16 cellular contexts compared by ENCODE assay signal in the genomic region with DNA sequence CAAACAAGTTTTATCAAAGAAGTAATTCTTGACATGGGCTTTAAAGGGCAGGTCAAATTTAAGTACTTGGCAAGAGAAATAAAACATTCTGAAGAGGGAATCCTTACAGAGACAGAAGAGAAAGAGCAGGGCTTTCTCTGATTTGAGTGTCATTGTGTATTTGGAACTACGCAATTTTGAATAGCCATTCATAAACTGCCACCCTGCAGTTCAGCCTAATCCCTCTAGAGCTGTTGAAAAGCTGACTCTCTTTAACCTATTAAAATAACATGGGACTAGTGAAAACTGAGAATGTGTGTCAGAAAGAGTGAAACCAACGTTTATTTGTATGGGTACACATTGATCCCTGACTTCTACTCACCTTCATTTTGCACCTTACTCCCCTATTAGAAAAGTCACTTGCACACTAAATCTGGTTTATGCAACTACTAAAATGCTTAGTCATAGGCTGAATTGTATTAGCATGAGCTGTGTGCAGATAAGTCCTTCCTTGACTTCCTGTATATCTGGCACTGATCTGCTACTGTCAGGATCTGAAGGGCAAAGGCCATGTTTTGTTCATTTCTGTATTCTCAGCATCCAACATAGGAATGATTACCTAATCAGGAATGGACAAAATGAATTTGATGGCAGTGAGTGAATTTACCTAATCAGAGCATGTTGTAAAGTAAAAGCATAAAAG.
A peak's percentile ranks its signal among the peaks of the same experiment; 100 is the strongest.
DNase-seq lines count a peak whose midpoint lies in the region; ATAC-seq and TF ChIP-seq lines count a peak whose summit lies in the region.
"Had no signal": no experiment of that assay in that cellular context is flagged by ENCODE, and none has a peak within 500 bp of the region (broad histone marks: within the 10 kb centered on the region; RNA-seq: fewer than 3 reads in every experiment).

No MANE protein-coding gene starts in this region.

- ATAC-seq in heart right ventricle (no peak), left lung (no peak)
- ATAC-seq: stimulated activated naive B cell treated with anti-CD40 and anti-IgM and Interleukin-4, amounts not matched to agents 10 μg/mL and 1 μg/mL and 100 μg/mL, for 72 hours; T-helper 17 cell; upper lobe of right lung had no signal

- H3K4me1 ChIP-seq in cardiac muscle cell (ENCODE audit: low read depth) (peaks cover 18% of the 10 kb centered on the region), heart right ventricle (no peaks in the 10 kb centered on the region), left lung (no peaks in the 10 kb centered on the region), esophagus muscularis mucosa (no peaks in the 10 kb centered on the region)
- H3K4me1 ChIP-seq: sigmoid colon, upper lobe of right lung had no signal

- H3K36me3 ChIP-seq in cardiac muscle cell (no peaks in the 10 kb centered on the region), heart right ventricle (no peaks in the 10 kb centered on the region), brain microvascular endothelial cell (replicated peaks) (no peaks in the 10 kb centered on the region), left lung (no peaks in the 10 kb centered on the region), esophagus muscularis mucosa (no peaks in the 10 kb centered on the region)
- H3K36me3 ChIP-seq: sigmoid colon, upper lobe of right lung had no signal

- intact Hi-C loops in heart right ventricle (cut with DNase I) (no loop called here), left lung (cut with DNase I) (no loop called here), esophagus muscularis mucosa (cut with DNase I) (no loop called here)

- H3K27ac ChIP-seq in cardiac muscle cell = no peak overlapping the region
- no peak overlapping the region for H3K27ac ChIP-seq in heart right ventricle
- H3K27ac ChIP-seq in brain microvascular endothelial cell = no peak overlapping the region
- no peak overlapping the region for H3K27ac ChIP-seq in left lung
- no peak overlapping the region for H3K27ac ChIP-seq in esophagus muscularis mucosa (replicated peaks in 1 of 4)
- H3K27ac ChIP-seq: sigmoid colon, upper lobe of right lung had no signal

- TF ChIP-seq EP300 in esophagus muscularis mucosa (IDR thresholded peaks at IDR 0.05) = no peak

- peak; percentile 5 for TF ChIP-seq CTCF in cardiac muscle cell (IDR thresholded peaks at IDR 0.05; ENCODE audit: low read depth, low read length)
- no peak for TF ChIP-seq CTCF in heart right ventricle (IDR thresholded peaks at IDR 0.05)
- TF ChIP-seq CTCF in brain microvascular endothelial cell (IDR thresholded peaks at IDR 0.05; ENCODE audit: low read depth, low read length, missing control alignments) = no peak
- TF ChIP-seq CTCF in left lung (IDR thresholded peaks at IDR 0.05) = no peak
- no peak for TF ChIP-seq CTCF in esophagus muscularis mucosa (IDR thresholded peaks at IDR 0.05)

- in situ Hi-C loops in brain microvascular endothelial cell (cut with HindIII; ENCODE audit: low pct_ligation_motif_present, low sequenced_read_pairs) = no loop called here

- DNase-seq in cardiac muscle cell (ENCODE audit: low read depth in 1 of 2, low spot score in 1 of 2) (peak in 1 of 2 donors; percentile 46), heart right ventricle (no peak), brain microvascular endothelial cell (peak; percentile 6), iris pigment epithelial cell (ENCODE audit: low read depth) (peak; percentile 73), left lung (no peak), esophagus muscularis mucosa (ENCODE audit: extremely low spot score) (no peak), EL (no peak)
- no peak for DNase-seq in activated CD8-positive, alpha-beta memory T cell treated with anti-CD3 and anti-CD28 coated beads, Interleukin-2, amount 50 U/mL, for 48 hours
- DNase-seq: activated CD4-positive, alpha-beta T cell treated with anti-CD3 and anti-CD28 coated beads, Interleukin-2, amount 10 ng/mL, durations not matched to agents 24 days and 14 days; activated naive CD8-positive, alpha-beta T cell treated with anti-CD3 and anti-CD28 coated beads, Interleukin-2, amount 10 ng/mL, durations not matched to agents 7 days and 5 days; activated T-cell treated with anti-CD3 and anti-CD28 coated beads, Interleukin-2, amount 50 U/mL, for 24 hours; mammary epithelial cell; sigmoid colon; stimulated activated naive B cell treated with anti-CD40 and anti-IgM and Interleukin-4, amounts not matched to agents 10 μg/mL and 1 μg/mL and 100 μg/mL, for 72 hours; T-helper 17 cell; upper lobe of right lung had no signal

- H3K27me3 ChIP-seq in cardiac muscle cell (no peaks in the 10 kb centered on the region), heart right ventricle (no peaks in the 10 kb centered on the region), brain microvascular endothelial cell (replicated peaks) (no peaks in the 10 kb centered on the region), left lung (no peaks in the 10 kb centered on the region), esophagus muscularis mucosa (no peaks in the 10 kb centered on the region)
- H3K27me3 ChIP-seq: sigmoid colon, upper lobe of right lung had no signal

- WGBS in heart right ventricle, 2 donors = 40% methylated on average over 2 of the region's 2 CpGs
- 56% methylated on average over 2 of the region's 2 CpGs for WGBS in esophagus muscularis mucosa

- H3K9me3 ChIP-seq in cardiac muscle cell (ENCODE audit: low read depth) = no peaks in the 10 kb centered on the region
- H3K9me3 ChIP-seq in heart right ventricle = peaks cover 0 to 8% (median 0%) of the 10 kb centered on the region in 11 donors
- peaks cover 0 to 2% of the 10 kb centered on the region in 2 donors for H3K9me3 ChIP-seq in left lung
- H3K9me3 ChIP-seq in esophagus muscularis mucosa = peaks cover 0 to 4% (median 0%) of the 10 kb centered on the region in 4 donors
- H3K9me3 ChIP-seq: upper lobe of right lung had no signal

- H3K4me3 ChIP-seq in cardiac muscle cell (no peak overlapping the region), heart right ventricle (no peak overlapping the region), brain microvascular endothelial cell (ENCODE audit: low read depth, low read length) (no peak overlapping the region), left lung (no peak overlapping the region), esophagus muscularis mucosa (no peak overlapping the region)
- H3K4me3 ChIP-seq: sigmoid colon, upper lobe of right lung had no signal

- TF ChIP-seq POLR2A in esophagus muscularis mucosa (IDR thresholded peaks at IDR 0.05; ENCODE audit: low read depth) = no peak

Comparison
In these comparisons a context has a peak if more than half of its experiments do, and no peak if none do; other contexts are left out.
1. DNase-seq: peak in brain microvascular endothelial cell (single experiment) and iris pigment epithelial cell (single experiment); none in heart right ventricle (0 of 2), left lung (0 of 2), esophagus muscularis mucosa (single experiment), EL (single experiment) and activated CD8-positive, alpha-beta memory T cell treated with anti-CD3 and anti-CD28 coated beads, Interleukin-2, amount 50 U/mL, for 48 hours (single experiment).